In genomic region chr1:149932474-149932873, GRCh38 we compare ENCODE assay signal across 16 cellular contexts. TPM values are rescaled to one million over a fixed set of nuclear protein-coding genes. Genes with fewer than 3 reads are reported as not detected.
DNase-seq lines count a peak whose midpoint lies in the region; ATAC-seq and TF ChIP-seq lines count a peak whose summit lies in the region.
"Had no signal": no experiment of that assay in that cellular context is flagged by ENCODE, and none has a peak within 500 bp of the region (broad histone marks: within the 10 kb centered on the region; RNA-seq: fewer than 3 reads in every experiment).

No MANE protein-coding gene starts in this region.

- no peak for ATAC-seq in natural killer cell treated with Interleukin-12 subunit alpha and Interleukin-12 subunit beta and Interleukin-15 and Interleukin-18, amount 100 ng/mL, for 72 hours
- no peak for ATAC-seq in natural killer cell
- ATAC-seq in HG02870 (IDR thresholded peaks at IDR 0.05; ENCODE audit: unreplicated experiment) = no peak
- ATAC-seq: GM23338 had no signal

- peaks cover 26 to 37% of the 10 kb centered on the region in 2 donors for H3K4me1 Mint-ChIP-seq in natural killer cell treated with Interleukin-12 subunit alpha and Interleukin-12 subunit beta and Interleukin-15 and Interleukin-18, amount 100 ng/mL, for 72 hours (ENCODE audit: low read depth in 2 of 2)
- H3K4me1 Mint-ChIP-seq in natural killer cell = peaks cover 15 to 23% of the 10 kb centered on the region in 2 donors

- H3K79me2 ChIP-seq in GM23248 (ENCODE audit: insufficient read depth) = peaks cover 16% of the 10 kb centered on the region

- peak overlapping the region; percentile 98 for H3K27ac ChIP-seq in colonic mucosa
- H3K27ac ChIP-seq in mucosa of rectum (ENCODE audit: low read depth in 2 of 2, low read length in 2 of 2) = peak overlapping the region; percentile 66 to 77
- H3K27ac ChIP-seq in transverse colon = peak overlapping the region; percentile 77 to 96 (median 96)
- H3K27ac ChIP-seq in GM23248 = no peak overlapping the region
- H3K27ac ChIP-seq: HL-60 had no signal

- TF ChIP-seq EP300 in transverse colon (IDR thresholded peaks at IDR 0.05; ENCODE audit: low read depth) = no peak

- intact Hi-C loops in natural killer cell (cut with micrococcal nuclease) (no loop called here), colonic mucosa (cut with DNase I) (no loop called here), transverse colon (cut with DNase I; ENCODE audit: low total_unique reads) (no loop called here)

- no peak overlapping the region for H3K4me3 Mint-ChIP-seq in natural killer cell treated with Interleukin-12 subunit alpha and Interleukin-12 subunit beta and Interleukin-15 and Interleukin-18, amount 100 ng/mL, for 72 hours
- no peak overlapping the region for H3K4me3 Mint-ChIP-seq in natural killer cell
- H3K4me3 Mint-ChIP-seq: CD4-positive, alpha-beta T cell; GM23338 had no signal

- H3K4me3 ChIP-seq in colonic mucosa (peak overlapping the region; percentile 1), mucosa of rectum (ENCODE audit: low read length in 2 of 2) (peak overlapping the region in 1 of 2 donors; percentile 51), transverse colon (peak overlapping the region in 1 of 4 donors; percentile 79), GM23248 (no peak overlapping the region)
- H3K4me3 ChIP-seq: GM23338 had no signal

- no peaks in the 10 kb centered on the region for H4K20me1 ChIP-seq in GM23248 (ENCODE audit: insufficient read depth)

- H3K9me3 Mint-ChIP-seq in natural killer cell treated with Interleukin-12 subunit alpha and Interleukin-12 subunit beta and Interleukin-15 and Interleukin-18, amount 100 ng/mL, for 72 hours = no peaks in the 10 kb centered on the region
- no peaks in the 10 kb centered on the region for H3K9me3 Mint-ChIP-seq in natural killer cell
- H3K9me3 Mint-ChIP-seq: CD4-positive, alpha-beta T cell; GM23338 had no signal

- H3K4me2 ChIP-seq in GM23248 (ENCODE audit: unreplicated experiment) = no peak overlapping the region
- H3K4me2 ChIP-seq: GM23338 had no signal

- H3K27me3 ChIP-seq in colonic mucosa (no peaks in the 10 kb centered on the region), mucosa of rectum (ENCODE audit: control insufficient read depth in 2 of 2, insufficient read depth in 2 of 2, low read length in 2 of 2) (no peaks in the 10 kb centered on the region), transverse colon (no peaks in the 10 kb centered on the region), GM23248 (replicated peaks; ENCODE audit: insufficient read depth) (no peaks in the 10 kb centered on the region)
- H3K27me3 ChIP-seq: BE2C had no signal

- no peaks in the 10 kb centered on the region for H3K9me3 ChIP-seq in colonic mucosa
- no peaks in the 10 kb centered on the region for H3K9me3 ChIP-seq in mucosa of rectum (ENCODE audit: control insufficient read depth in 2 of 2, low read length in 2 of 2)
- no peaks in the 10 kb centered on the region for H3K9me3 ChIP-seq in transverse colon
- H3K9me3 ChIP-seq in GM23248 (ENCODE audit: low read depth) = no peaks in the 10 kb centered on the region
- H3K9me3 ChIP-seq: BE2C, Caco-2 had no signal

- H2AFZ ChIP-seq in GM23248 = no peak overlapping the region
- H2AFZ ChIP-seq: GM23338 had no signal

- peaks cover 25% of the 10 kb centered on the region for H3F3A ChIP-seq in GM23248 (ENCODE audit: insufficient read depth)

- H3K27ac Mint-ChIP-seq in natural killer cell treated with Interleukin-12 subunit alpha and Interleukin-12 subunit beta and Interleukin-15 and Interleukin-18, amount 100 ng/mL, for 72 hours = no peak overlapping the region
- no peak overlapping the region for H3K27ac Mint-ChIP-seq in natural killer cell
- H3K27ac Mint-ChIP-seq: CD4-positive, alpha-beta T cell; GM23338 had no signal

- TF ChIP-seq CTCF in natural killer cell (IDR thresholded peaks at IDR 0.05) = no peak
- TF ChIP-seq CTCF in colonic mucosa (IDR thresholded peaks at IDR 0.05) = no peak
- TF ChIP-seq CTCF in transverse colon (IDR thresholded peaks at IDR 0.05) = no peak

- H3K4me1 ChIP-seq in colonic mucosa (peaks cover 5% of the 10 kb centered on the region), mucosa of rectum (ENCODE audit: control insufficient read depth in 2 of 2, insufficient read depth in 2 of 2, low read length in 2 of 2) (peaks cover 44 to 67% of the 10 kb centered on the region in 2 donors), transverse colon (peaks cover 15 to 86% (median 54%) of the 10 kb centered on the region in 4 donors), GM23248 (ENCODE audit: insufficient read depth) (peaks cover 36% of the 10 kb centered on the region)

- 34 to 58% methylated on average over 8 of the region's 8 CpGs for WGBS in transverse colon (ENCODE audit: low coverage in 1 of 2), 2 donors
- WGBS in GM23248 (ENCODE audit: low coverage in 1 of 2, low lambda C conversion rate in 2 of 2, missing lambda C conversion rate in 2 of 2), 2 experiments = 97 to 98% methylated on average over 8 of the region's 8 CpGs

- H3K9ac ChIP-seq in colonic mucosa (ENCODE audit: low read depth in 2 of 2, low read length in 2 of 2) (peak overlapping the region in 1 of 2 donors; percentile 60), mucosa of rectum (ENCODE audit: low read depth in 1 of 2, low read length in 2 of 2) (peak overlapping the region in 1 of 2 donors; percentile 4), GM23248 (no peak overlapping the region)

- peaks cover 0 to 11% of the 10 kb centered on the region in 2 donors for H3K27me3 Mint-ChIP-seq in natural killer cell treated with Interleukin-12 subunit alpha and Interleukin-12 subunit beta and Interleukin-15 and Interleukin-18, amount 100 ng/mL, for 72 hours
- peaks cover 9 to 13% of the 10 kb centered on the region in 2 donors for H3K27me3 Mint-ChIP-seq in natural killer cell (ENCODE audit: low read depth in 2 of 2)

- TF ChIP-seq POLR2A in transverse colon (IDR thresholded peaks at IDR 0.05) = peak; percentile 55

- in situ Hi-C loops in transverse colon (cut with MboI; ENCODE audit: low pct_ligation_motif_present in 1 of 4, low pct_unique_long_range_greater_than_20kb in 1 of 4, low sequenced_read_pairs in 3 of 4) = no loop called here
- in situ Hi-C loops in GM23248 (cut with MboI) = no loop called here

- H3K9me2 ChIP-seq in GM23248 (ENCODE audit: insufficient read depth) = no peaks in the 10 kb centered on the region

- H3K36me3 ChIP-seq in colonic mucosa (no peaks in the 10 kb centered on the region), mucosa of rectum (ENCODE audit: control insufficient read depth in 2 of 2, insufficient read depth in 2 of 2, low read length in 2 of 2) (peaks cover 34 to 46% of the 10 kb centered on the region in 2 donors), transverse colon (peaks cover 0 to 14% (median 4%) of the 10 kb centered on the region in 4 donors), GM23248 (ENCODE audit: low read depth) (no peaks in the 10 kb centered on the region)
- H3K36me3 ChIP-seq: BE2C had no signal

- no peaks in the 10 kb centered on the region for H3K36me3 Mint-ChIP-seq in natural killer cell treated with Interleukin-12 subunit alpha and Interleukin-12 subunit beta and Interleukin-15 and Interleukin-18, amount 100 ng/mL, for 72 hours
- no peaks in the 10 kb centered on the region for H3K36me3 Mint-ChIP-seq in natural killer cell

- peak; percentile 28 for DNase-seq in natural killer cell treated with Interleukin-12 subunit alpha and Interleukin-12 subunit beta and Interleukin-15 and Interleukin-18, amount 100 ng/mL, for 72 hours (ENCODE audit: low spot score)
- DNase-seq in natural killer cell = no peak
- DNase-seq in colonic mucosa = peak; percentile 64
- peak; percentile 60 for DNase-seq in transverse colon
- no peak for DNase-seq in stimulated activated naive CD4-positive, alpha-beta T cell (lab: John Stamatoyannopoulos, UW)
- no peak for DNase-seq in GM23248
- DNase-seq: ACHN; BE2C; C1 segment of cervical spinal cord; Caco-2; CD4-positive, alpha-beta T cell; HCEC 1CT had no signal

RNA-seq across cellular contexts. Expression of gene MTMR11, which starts 4.2 kb away (rescaled TPM):
- 1 to 10 TPM; 2.6 to 5.6 TPM for total RNA-seq in natural killer cell treated with Interleukin-12 subunit alpha and Interleukin-12 subunit beta and Interleukin-15 and Interleukin-18, amount 100 ng/mL, for 72 hours
- total RNA-seq in natural killer cell (1 to 10 TPM; 1.8 to 3.0 (median 2.9) TPM), colonic mucosa (100 to 1,000 TPM; 168 to 188 TPM), transverse colon (100 to 1,000 TPM; 284 to 483 (median 296) TPM)
- total RNA-seq in GM23248 (2014; rRNA removed; shearing (Covaris generic)) = 7.7 and 13.1 TPM in 2 replicates
- polyA plus RNA-seq in GM23248 (2016; fragmentation: Nextera tagmentation; extraction: Ambion mirVana) = 11.9 and 12.4 TPM in 2 replicates

RNA-seq across cellular contexts. Expression of gene SF3B4, which starts 4.9 kb away (rescaled TPM):
- total RNA-seq in natural killer cell treated with Interleukin-12 subunit alpha and Interleukin-12 subunit beta and Interleukin-15 and Interleukin-18, amount 100 ng/mL, for 72 hours = 100 to 1,000 TPM in 1 of 2 donors, 10 to 100 TPM in 1; 85.2 to 118 TPM
- 10 to 100 TPM; 67.3 to 73.7 (median 68.5) TPM for total RNA-seq in natural killer cell
- 10 to 100 TPM; 42.2 to 66.1 TPM for total RNA-seq in colonic mucosa
- 10 to 100 TPM; 32.4 to 78.6 (median 46.2) TPM for total RNA-seq in transverse colon
- 12.3 and 17.5 TPM in 2 replicates for total RNA-seq in GM23248 (2014; rRNA removed; shearing (Covaris generic))
- 98.0 and 106 TPM in 2 replicates for polyA plus RNA-seq in GM23248 (2016; fragmentation: Nextera tagmentation; extraction: Ambion mirVana)

RNA-seq across cellular contexts. Expression of gene SV2A, which starts 14.8 kb away (rescaled TPM):
- total RNA-seq in natural killer cell treated with Interleukin-12 subunit alpha and Interleukin-12 subunit beta and Interleukin-15 and Interleukin-18, amount 100 ng/mL, for 72 hours = 1 to 10 TPM; 1.4 to 7.4 TPM
- 1 to 10 TPM in 2 of 3 donors, under 1 TPM in 1; 0.73 to 3.9 (median 1.3) TPM for total RNA-seq in natural killer cell
- total RNA-seq in colonic mucosa = 1 to 10 TPM in 1 of 2 donors, under 1 TPM in 1; 0.89 to 1.5 TPM
- 1 to 10 TPM in 3 of 4 donors, under 1 TPM in 1; 0.40 to 2.5 (median 1.5) TPM for total RNA-seq in transverse colon
- total RNA-seq in GM23248 (2014; rRNA removed; shearing (Covaris generic)) = 0.51 and 1.1 TPM in 2 replicates
- polyA plus RNA-seq in GM23248 (2016; fragmentation: Nextera tagmentation; extraction: Ambion mirVana) = 0.36 and 0.60 TPM in 2 replicates

RNA-seq across cellular contexts. Expression of gene BOLA1, which starts 33.1 kb away (rescaled TPM):
- total RNA-seq in natural killer cell treated with Interleukin-12 subunit alpha and Interleukin-12 subunit beta and Interleukin-15 and Interleukin-18, amount 100 ng/mL, for 72 hours = 10 to 100 TPM; 13.9 to 16.2 TPM
- total RNA-seq in natural killer cell (1 to 10 TPM; 7.0 to 8.3 (median 7.9) TPM), colonic mucosa (10 to 100 TPM; 12.8 to 21.1 TPM), transverse colon (10 to 100 TPM in 3 of 4 donors, 1 to 10 TPM in 1; 7.4 to 61.0 (median 31.5) TPM)
- 12.3 and 16.4 TPM in 2 replicates for total RNA-seq in GM23248 (2014; rRNA removed; shearing (Covaris generic))
- 18.6 and 20.1 TPM in 2 replicates for polyA plus RNA-seq in GM23248 (2016; fragmentation: Nextera tagmentation; extraction: Ambion mirVana)

Comparison
In these comparisons a context has a peak if more than half of its experiments do, and no peak if none do; other contexts are left out.
1. DNase-seq: peak in natural killer cell treated with Interleukin-12 subunit alpha and Interleukin-12 subunit beta and Interleukin-15 and Interleukin-18, amount 100 ng/mL, for 72 hours (single experiment), colonic mucosa (single experiment) and transverse colon (single experiment); none in natural killer cell (single experiment), stimulated activated naive CD4-positive, alpha-beta T cell (0 of 6) and GM23248 (single experiment).
2. RNA of gene MTMR11, which starts 4.2 kb away (total RNA-seq): 284 to 483 TPM in transverse colon and 168 to 188 TPM in colonic mucosa; 7.7 to 13.1 TPM in GM23248, 2.6 to 5.6 TPM in natural killer cell treated with Interleukin-12 subunit alpha and Interleukin-12 subunit beta and Interleukin-15 and Interleukin-18, amount 100 ng/mL, for 72 hours and 1.8 to 3.0 TPM in natural killer cell; every median in the first group is over 10 times any median in the second.